11 cellular contexts compared by ENCODE assay signal in genomic region chr3:30683769-30684168, GRCh38.
DNase-seq lines count a peak whose midpoint lies in the region; ATAC-seq and TF ChIP-seq lines count a peak whose summit lies in the region.
"Had no signal": no experiment of that assay in that cellular context is flagged by ENCODE, and none has a peak within 500 bp of the region (broad histone marks: within the 10 kb centered on the region; RNA-seq: fewer than 3 reads in every experiment).

No MANE protein-coding gene starts in this region.

- peaks cover 47 to 97% (median 74%) of the 10 kb centered on the region in 4 donors for H3K4me1 ChIP-seq in stomach

- DNase-seq in activated T-cell treated with anti-CD3 and anti-CD28 coated beads, Interleukin-2, amount 50 U/mL, for 24 hours, result no peak
- DNase-seq in activated T-cell treated with anti-CD3 and anti-CD28 coated beads, Interleukin-2, amount 50 U/mL, for 48 hours, result no peak
- DNase-seq in WTC11 (ENCODE audit: low spot score) (no peak), immature natural killer cell (no peak), stomach (no peak), SKM-1 (lab: John Stamatoyannopoulos, UW; ENCODE audit: unreplicated experiment) (no peak), DMS 273 treated with DMSO at 0.1 percent for 48 hours (lab: John Stamatoyannopoulos, UW) (no peak)
- DNase-seq: hypothalamus, NCI-H1048, thyroid gland had no signal

- POLR2A ChIA-PET in WTC11 (lab: Charles Lee), result no interaction called here

- intact Hi-C loops in stomach (cut with DNase I; ENCODE audit: low total_unique reads), result no loop called here

- H3K36me3 ChIP-seq in stomach, result peaks cover 10 to 82% (median 48%) of the 10 kb centered on the region in 4 donors

- 80 to 92% (median 83%) methylated on average over 3 of the region's 3 CpGs for WGBS in stomach, 5 donors

- TF ChIP-seq CTCF in WTC11 (IDR thresholded peaks at IDR 0.05), result no peak
- no peak for TF ChIP-seq CTCF in stomach (IDR thresholded peaks at IDR 0.05)

- H3K4me1 Mint-ChIP-seq in activated T-cell treated with anti-CD3 and anti-CD28 coated beads, Interleukin-2, amount 50 U/mL, for 24 hours (ENCODE audit: low read depth), result peaks cover 97% of the 10 kb centered on the region
- H3K4me1 Mint-ChIP-seq in WTC11 (peaks cover 43% of the 10 kb centered on the region), immature natural killer cell (peaks cover 83 to 98% of the 10 kb centered on the region in 2 donors)

- CTCF ChIA-PET in WTC11 (lab: Charles Lee), result no interaction called here

- H3K27ac ChIP-seq in stomach, result peak overlapping the region in 3 of 5 donors; percentile 21 to 82 (median 30)

- TF ChIP-seq POLR2A in stomach (IDR thresholded peaks at IDR 0.05), result no peak

- H3K27me3 ChIP-seq in stomach, result no peaks in the 10 kb centered on the region
- H3K27me3 ChIP-seq: thyroid gland had no signal

- H3K4me3 Mint-ChIP-seq in activated T-cell treated with anti-CD3 and anti-CD28 coated beads, Interleukin-2, amount 50 U/mL, for 24 hours, result no peak overlapping the region
- H3K4me3 Mint-ChIP-seq in WTC11 (no peak overlapping the region), immature natural killer cell (no peak overlapping the region)

- no peaks in the 10 kb centered on the region for H3K27me3 Mint-ChIP-seq in activated T-cell treated with anti-CD3 and anti-CD28 coated beads, Interleukin-2, amount 50 U/mL, for 24 hours
- no peaks in the 10 kb centered on the region for H3K27me3 Mint-ChIP-seq in WTC11 (ENCODE audit: low read depth)
- H3K27me3 Mint-ChIP-seq in immature natural killer cell (ENCODE audit: low read depth in 3 of 3), result peaks cover 0 to 1% (median 0%) of the 10 kb centered on the region in 3 donors

- no peak overlapping the region for H3K4me3 ChIP-seq in stomach
- H3K4me3 ChIP-seq: thyroid gland had no signal

- H3K36me3 Mint-ChIP-seq in activated T-cell treated with anti-CD3 and anti-CD28 coated beads, Interleukin-2, amount 50 U/mL, for 24 hours (ENCODE audit: low read depth), result peaks cover 98% of the 10 kb centered on the region
- H3K36me3 Mint-ChIP-seq in WTC11, result peaks cover 29% of the 10 kb centered on the region
- H3K36me3 Mint-ChIP-seq in immature natural killer cell, result peaks cover 0 to 45% (median 23%) of the 10 kb centered on the region in 3 donors

- H3K27ac Mint-ChIP-seq in activated T-cell treated with anti-CD3 and anti-CD28 coated beads, Interleukin-2, amount 50 U/mL, for 24 hours, result peak overlapping the region; percentile 89
- H3K27ac Mint-ChIP-seq in WTC11 (peak overlapping the region; percentile 47; the same call in 1 of the 2 replicates), immature natural killer cell (peak overlapping the region in 5 of 6 donors; percentile 13 to 85 (median 57))

- no peaks in the 10 kb centered on the region for H3K9me3 Mint-ChIP-seq in activated T-cell treated with anti-CD3 and anti-CD28 coated beads, Interleukin-2, amount 50 U/mL, for 24 hours
- H3K9me3 Mint-ChIP-seq in WTC11 (no peaks in the 10 kb centered on the region), immature natural killer cell (no peaks in the 10 kb centered on the region)

- no peaks in the 10 kb centered on the region for H3K9me3 ChIP-seq in stomach
- H3K9me3 ChIP-seq: thyroid gland had no signal

- no peak for TF ChIP-seq EP300 in stomach (IDR thresholded peaks at IDR 0.05)

- ATAC-seq in WTC11 (no peak), HG02970 (IDR thresholded peaks at IDR 0.05; ENCODE audit: low FRiP score, unreplicated experiment) (no peak)

TF ChIP-seq in WTC11, 78 proteins besides CTCF, POLR2A, EP300 and RAD21:
- TF ChIP-seq SMAD4 (CRISPR knock-in tag; IDR thresholded peaks at IDR 0.05) (no peak), ATF1 (CRISPR knock-in tag; IDR thresholded peaks at IDR 0.05) (no peak), ZNF317 (CRISPR knock-in tag; IDR thresholded peaks at IDR 0.05; ENCODE audit: borderline replicate concordance, low read depth) (no peak), ZNF416 (CRISPR knock-in tag; IDR thresholded peaks at IDR 0.05) (no peak)
